2 cellular contexts compared by ENCODE assay signal in the genomic region with DNA sequence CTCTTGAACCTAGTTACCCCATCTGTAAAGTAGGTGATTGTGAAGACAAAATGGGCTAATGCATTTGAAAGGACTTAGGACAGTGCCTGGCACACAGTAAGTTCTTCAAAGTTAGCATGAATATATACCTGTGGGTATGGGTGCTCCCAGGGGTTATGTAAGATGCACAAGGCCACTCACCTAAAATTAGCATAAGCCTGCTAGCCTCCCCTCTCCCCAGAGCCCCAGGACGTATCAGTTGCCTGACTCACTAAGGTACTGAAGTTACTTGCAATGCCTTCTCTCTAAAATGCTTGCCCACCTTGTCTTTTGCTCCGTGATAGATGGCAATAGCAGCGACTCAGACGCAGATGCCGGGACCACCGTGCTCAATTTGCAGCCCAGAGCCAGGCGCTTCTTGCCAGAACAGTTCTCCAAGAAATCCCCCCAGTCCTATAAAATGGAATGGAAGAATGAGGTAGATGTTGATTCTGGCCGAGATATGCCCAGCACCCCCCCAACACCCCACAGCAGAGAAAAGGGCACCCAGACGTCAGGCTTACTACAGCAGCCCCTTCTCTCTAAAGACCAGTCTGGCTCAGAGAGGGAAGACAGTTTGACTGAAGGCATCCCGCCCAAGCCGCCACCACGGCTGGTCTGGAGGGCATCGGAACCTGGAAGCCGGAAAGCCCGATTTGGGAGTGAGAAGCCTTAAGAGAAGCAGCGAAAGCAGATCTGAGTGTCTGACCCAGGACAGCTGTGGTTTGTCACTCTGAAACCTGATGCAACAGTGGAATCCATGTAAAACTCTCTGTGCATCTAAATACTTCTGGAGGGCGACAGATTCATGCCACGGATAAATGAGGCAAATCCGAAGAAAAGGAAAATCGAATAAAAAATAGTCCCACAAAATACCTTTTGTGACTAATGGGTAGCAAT.
TF ChIP-seq lines count a peak whose summit lies in the region.

No MANE protein-coding gene starts in this region.

TF ChIP-seq in A549, 52 proteins besides CTCF, POLR2A, EP300 and RAD21:
- TF ChIP-seq MAZ (IDR thresholded peaks at IDR 0.05; ENCODE audit: borderline replicate concordance, low read depth, low read length), result no peak
- TF ChIP-seq BHLHE40 (IDR thresholded peaks at IDR 0.05; ENCODE audit: low read depth, low read length), result no peak
- no peak for TF ChIP-seq MAFK (IDR thresholded peaks at IDR 0.05; ENCODE audit: partially characterized antibody)
- TF ChIP-seq JUNB (IDR thresholded peaks at IDR 0.05), result 0 out of 2 replicates have a peak, but pooled peaks have one; percentile 3
- TF ChIP-seq, protein P1, sequence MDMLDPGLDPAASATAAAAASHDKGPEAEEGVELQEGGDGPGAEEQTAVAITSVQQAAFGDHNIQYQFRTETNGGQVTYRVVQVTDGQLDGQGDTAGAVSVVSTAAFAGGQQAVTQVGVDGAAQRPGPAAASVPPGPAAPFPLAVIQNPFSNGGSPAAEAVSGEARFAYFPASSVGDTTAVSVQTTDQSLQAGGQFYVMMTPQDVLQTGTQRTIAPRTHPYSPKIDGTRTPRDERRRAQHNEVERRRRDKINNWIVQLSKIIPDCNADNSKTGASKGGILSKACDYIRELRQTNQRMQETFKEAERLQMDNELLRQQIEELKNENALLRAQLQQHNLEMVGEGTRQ (IDR thresholded peaks at IDR 0.05), result no peak
TF ChIP-seq in A549: peak in this region for 1.

TF ChIP-seq in HCT116, 20 proteins besides CTCF, POLR2A, EP300 and RAD21:
- no peak for TF ChIP-seq POLR2AphosphoS5 (IDR thresholded peaks at IDR 0.05; ENCODE audit: low read depth, low read length)
- TF ChIP-seq EZH2 (IDR thresholded peaks at IDR 0.05), result no peak
- TF ChIP-seq EZH2phosphoT487 (IDR thresholded peaks at IDR 0.05; ENCODE audit: borderline replicate concordance), result no peak
- TF ChIP-seq ZNF274 (IDR thresholded peaks at IDR 0.05; ENCODE audit: low read depth, low read length), result no peak
- no peak for TF ChIP-seq SP1 (IDR thresholded peaks at IDR 0.05; ENCODE audit: low read depth)
- no peak for TF ChIP-seq TCF7L2 (IDR thresholded peaks at IDR 0.05; ENCODE audit: borderline replicate concordance, extremely low read depth, insufficient read depth, insufficient read length)
- TF ChIP-seq, protein P2, sequence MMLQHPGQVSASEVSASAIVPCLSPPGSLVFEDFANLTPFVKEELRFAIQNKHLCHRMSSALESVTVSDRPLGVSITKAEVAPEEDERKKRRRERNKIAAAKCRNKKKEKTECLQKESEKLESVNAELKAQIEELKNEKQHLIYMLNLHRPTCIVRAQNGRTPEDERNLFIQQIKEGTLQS (IDR thresholded peaks at IDR 0.05), result no peak
- no peak for TF ChIP-seq EGR1 (IDR thresholded peaks at IDR 0.05; ENCODE audit: low read depth)
- no peak for TF ChIP-seq ELF1 (IDR thresholded peaks at IDR 0.05; ENCODE audit: borderline replicate concordance, low read depth)
- TF ChIP-seq SRF (IDR thresholded peaks at IDR 0.05; ENCODE audit: low read depth), result no peak
- no peak for TF ChIP-seq FOSL1 (IDR thresholded peaks at IDR 0.05; ENCODE audit: low read depth)
- no peak for TF ChIP-seq SIN3A (IDR thresholded peaks at IDR 0.05; ENCODE audit: low read depth)
- TF ChIP-seq, protein P3, sequence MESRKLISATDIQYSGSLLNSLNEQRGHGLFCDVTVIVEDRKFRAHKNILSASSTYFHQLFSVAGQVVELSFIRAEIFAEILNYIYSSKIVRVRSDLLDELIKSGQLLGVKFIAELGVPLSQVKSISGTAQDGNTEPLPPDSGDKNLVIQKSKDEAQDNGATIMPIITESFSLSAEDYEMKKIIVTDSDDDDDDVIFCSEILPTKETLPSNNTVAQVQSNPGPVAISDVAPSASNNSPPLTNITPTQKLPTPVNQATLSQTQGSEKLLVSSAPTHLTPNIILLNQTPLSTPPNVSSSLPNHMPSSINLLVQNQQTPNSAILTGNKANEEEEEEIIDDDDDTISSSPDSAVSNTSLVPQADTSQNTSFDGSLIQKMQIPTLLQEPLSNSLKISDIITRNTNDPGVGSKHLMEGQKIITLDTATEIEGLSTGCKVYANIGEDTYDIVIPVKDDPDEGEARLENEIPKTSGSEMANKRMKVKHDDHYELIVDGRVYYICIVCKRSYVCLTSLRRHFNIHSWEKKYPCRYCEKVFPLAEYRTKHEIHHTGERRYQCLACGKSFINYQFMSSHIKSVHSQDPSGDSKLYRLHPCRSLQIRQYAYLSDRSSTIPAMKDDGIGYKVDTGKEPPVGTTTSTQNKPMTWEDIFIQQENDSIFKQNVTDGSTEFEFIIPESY (IDR thresholded peaks at IDR 0.05; ENCODE audit: extremely low read depth, insufficient replicate concordance, low read length), result no peak
- TF ChIP-seq CBX3 (IDR thresholded peaks at IDR 0.05; ENCODE audit: low read depth), result no peak
- TF ChIP-seq, protein P4, sequence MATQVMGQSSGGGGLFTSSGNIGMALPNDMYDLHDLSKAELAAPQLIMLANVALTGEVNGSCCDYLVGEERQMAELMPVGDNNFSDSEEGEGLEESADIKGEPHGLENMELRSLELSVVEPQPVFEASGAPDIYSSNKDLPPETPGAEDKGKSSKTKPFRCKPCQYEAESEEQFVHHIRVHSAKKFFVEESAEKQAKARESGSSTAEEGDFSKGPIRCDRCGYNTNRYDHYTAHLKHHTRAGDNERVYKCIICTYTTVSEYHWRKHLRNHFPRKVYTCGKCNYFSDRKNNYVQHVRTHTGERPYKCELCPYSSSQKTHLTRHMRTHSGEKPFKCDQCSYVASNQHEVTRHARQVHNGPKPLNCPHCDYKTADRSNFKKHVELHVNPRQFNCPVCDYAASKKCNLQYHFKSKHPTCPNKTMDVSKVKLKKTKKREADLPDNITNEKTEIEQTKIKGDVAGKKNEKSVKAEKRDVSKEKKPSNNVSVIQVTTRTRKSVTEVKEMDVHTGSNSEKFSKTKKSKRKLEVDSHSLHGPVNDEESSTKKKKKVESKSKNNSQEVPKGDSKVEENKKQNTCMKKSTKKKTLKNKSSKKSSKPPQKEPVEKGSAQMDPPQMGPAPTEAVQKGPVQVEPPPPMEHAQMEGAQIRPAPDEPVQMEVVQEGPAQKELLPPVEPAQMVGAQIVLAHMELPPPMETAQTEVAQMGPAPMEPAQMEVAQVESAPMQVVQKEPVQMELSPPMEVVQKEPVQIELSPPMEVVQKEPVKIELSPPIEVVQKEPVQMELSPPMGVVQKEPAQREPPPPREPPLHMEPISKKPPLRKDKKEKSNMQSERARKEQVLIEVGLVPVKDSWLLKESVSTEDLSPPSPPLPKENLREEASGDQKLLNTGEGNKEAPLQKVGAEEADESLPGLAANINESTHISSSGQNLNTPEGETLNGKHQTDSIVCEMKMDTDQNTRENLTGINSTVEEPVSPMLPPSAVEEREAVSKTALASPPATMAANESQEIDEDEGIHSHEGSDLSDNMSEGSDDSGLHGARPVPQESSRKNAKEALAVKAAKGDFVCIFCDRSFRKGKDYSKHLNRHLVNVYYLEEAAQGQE (IDR thresholded peaks at IDR 0.05; ENCODE audit: low read depth), result no peak
- TF ChIP-seq, protein P5, sequence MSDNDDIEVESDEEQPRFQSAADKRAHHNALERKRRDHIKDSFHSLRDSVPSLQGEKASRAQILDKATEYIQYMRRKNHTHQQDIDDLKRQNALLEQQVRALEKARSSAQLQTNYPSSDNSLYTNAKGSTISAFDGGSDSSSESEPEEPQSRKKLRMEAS (IDR thresholded peaks at IDR 0.05), result no peak
